8 cellular contexts compared by ENCODE assay signal in genomic region chr10:75234017-75234682, GRCh38. TPM values are rescaled to one million over a fixed set of nuclear protein-coding genes. Genes with fewer than 3 reads are reported as not detected.
DNase-seq lines count a peak whose midpoint lies in the region; ATAC-seq and FAIRE-seq lines count a peak whose summit lies in the region.

No MANE protein-coding gene starts in this region.

- no peak for FAIRE-seq in frontal cortex (lab: Jason Lieb, UNC)

- H3K36me3 Mint-ChIP-seq in activated naive CD4-positive, alpha-beta T cell treated with anti-CD3 and anti-CD28 coated beads for 36 hours (ENCODE audit: low read depth): peaks cover 23% of the 10 kb centered on the region

- H3K27ac Mint-ChIP-seq in activated naive CD4-positive, alpha-beta T cell treated with anti-CD3 and anti-CD28 coated beads for 36 hours: peak overlapping the region; percentile 76

- no peaks in the 10 kb centered on the region for H3K9me3 Mint-ChIP-seq in activated naive CD4-positive, alpha-beta T cell treated with anti-CD3 and anti-CD28 coated beads for 36 hours

- peaks cover 26% of the 10 kb centered on the region for H3K4me1 Mint-ChIP-seq in activated naive CD4-positive, alpha-beta T cell treated with anti-CD3 and anti-CD28 coated beads for 36 hours (ENCODE audit: low read depth)

- intact Hi-C loops in activated naive CD4-positive, alpha-beta T cell treated with anti-CD3 and anti-CD28 coated beads for 36 hours (cut with micrococcal nuclease): loop anchor here (1.0 to 10.0 kb wide), 11 partner anchors 24 to 1359 kb away; partner anchors contain the start of genes ADK, CAMK2G, KAT6B and SAMD8

- peak overlapping the region; percentile 80 for H3K4me3 Mint-ChIP-seq in activated naive CD4-positive, alpha-beta T cell treated with anti-CD3 and anti-CD28 coated beads for 36 hours

- no peaks in the 10 kb centered on the region for H3K27me3 Mint-ChIP-seq in activated naive CD4-positive, alpha-beta T cell treated with anti-CD3 and anti-CD28 coated beads for 36 hours (ENCODE audit: low read depth)

- peak; percentile 80 for DNase-seq in DMS153 treated with DMSO at 0.1 percent for 48 hours (lab: John Stamatoyannopoulos, UW; ENCODE audit: unreplicated experiment)
- peak; percentile 93 to 95 for DNase-seq in Kasumi-1 (lab: John Stamatoyannopoulos, UW)
- DNase-seq in SIG-M5 treated with dmso at 0.1 percent for 504 hours (lab: John Stamatoyannopoulos, UW; ENCODE audit: unreplicated experiment): peak; percentile 90
- peak; percentile 99 for DNase-seq in activated naive CD4-positive, alpha-beta T cell treated with anti-CD3 and anti-CD28 coated beads for 36 hours
- DNase-seq in frontal cortex (ENCODE audit: low spot score in 2 of 2): peak; percentile 67 to 73
- peak in 48 of 56 donors; percentile 11 to 85 (median 58) for DNase-seq in nucleus accumbens (lab: John Stamatoyannopoulos, UW)
- peak in 46 of 49 donors; percentile 8 to 93 (median 39) for DNase-seq in substantia nigra (lab: John Stamatoyannopoulos, UW)

- CTCF ChIA-PET in activated naive CD4-positive, alpha-beta T cell treated with anti-CD3 and anti-CD28 coated beads for 36 hours (lab: Charles Lee): interaction anchor here (0.6 to 4.8 kb wide), 7 partner anchors 8 to 550 kb away, joined by 3 to 38 read pairs (median 5); partner anchors contain the start of gene VDAC2

- ATAC-seq in GM21786 (IDR thresholded peaks at IDR 0.05; ENCODE audit: unreplicated experiment): peak; percentile 52

- H3K27ac ChIP-seq in substantia nigra (ENCODE audit: low read depth, low read length, poor library complexity, severe bottlenecking): peak overlapping the region; percentile 45

RNA-seq across cellular contexts. Expression of gene COMTD1, which starts 1.6 kb away (rescaled TPM):
- total RNA-seq in activated naive CD4-positive, alpha-beta T cell treated with anti-CD3 and anti-CD28 coated beads for 36 hours: 10 to 100 TPM; 33.2 to 34.8 TPM
- 20.0 TPM for total RNA-seq in frontal cortex

RNA-seq across cellular contexts. Expression of gene VDAC2, which starts 23.6 kb away (rescaled TPM):
- total RNA-seq in activated naive CD4-positive, alpha-beta T cell treated with anti-CD3 and anti-CD28 coated beads for 36 hours: 100 to 1,000 TPM; 193 TPM
- total RNA-seq in frontal cortex: 138 TPM

Comparison
In these comparisons a context has a peak if more than half of its experiments do, and no peak if none do; other contexts are left out.
1. Peak in every context shown above with its lines: DNase-seq, ATAC-seq and H3K27ac ChIP-seq.
2. DNase-seq: peak in every context shown above with its lines; median percentile 99 in activated naive CD4-positive, alpha-beta T cell treated with anti-CD3 and anti-CD28 coated beads for 36 hours; 94 in Kasumi-1; 90 in SIG-M5 treated with dmso at 0.1 percent for 504 hours; 80 in DMS153 treated with DMSO at 0.1 percent for 48 hours; 70 in frontal cortex; 58 in nucleus accumbens; 39 in substantia nigra.